In genomic region chr4:73458184-73459047, GRCh38 we compare ENCODE assay signal across 2 cellular contexts.
TF ChIP-seq lines count a peak whose summit lies in the region.

No MANE protein-coding gene starts in this region.

TF ChIP-seq in H1, 55 proteins besides CTCF, POLR2A, EP300 and RAD21:
- TF ChIP-seq CREB1 (IDR thresholded peaks at IDR 0.05) (no peak), CBX5 (IDR thresholded peaks at IDR 0.05; ENCODE audit: low read depth, low read length) (no peak), PHF8 (conservative IDR thresholded peaks at IDR 0.05; ENCODE audit: low read depth, low read length) (no peak), FOSL1 (IDR thresholded peaks at IDR 0.05; ENCODE audit: insufficient read depth, low read depth, low read length) (no peak), JUN (IDR thresholded peaks at IDR 0.05; ENCODE audit: low read depth, low read length) (no peak), TAF7 (optimal IDR thresholded peaks at IDR 0.05; ENCODE audit: borderline replicate concordance, low read depth, low read length) (no peak), CBX8 (IDR thresholded peaks at IDR 0.05; ENCODE audit: borderline replicate concordance, low read depth, low read length) (no peak), TCF12 (IDR thresholded peaks at IDR 0.05; ENCODE audit: low read depth, low read length) (no peak), SIRT6 (IDR thresholded peaks at IDR 0.05; ENCODE audit: low read length) (no peak), KDM4A (IDR thresholded peaks at IDR 0.05; ENCODE audit: low read depth, low read length, severe bottlenecking) (no peak)
- TF ChIP-seq, protein P1, sequence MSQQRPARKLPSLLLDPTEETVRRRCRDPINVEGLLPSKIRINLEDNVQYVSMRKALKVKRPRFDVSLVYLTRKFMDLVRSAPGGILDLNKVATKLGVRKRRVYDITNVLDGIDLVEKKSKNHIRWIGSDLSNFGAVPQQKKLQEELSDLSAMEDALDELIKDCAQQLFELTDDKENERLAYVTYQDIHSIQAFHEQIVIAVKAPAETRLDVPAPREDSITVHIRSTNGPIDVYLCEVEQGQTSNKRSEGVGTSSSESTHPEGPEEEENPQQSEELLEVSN (IDR thresholded peaks at IDR 0.05) = no peak
- TF ChIP-seq, protein P2, sequence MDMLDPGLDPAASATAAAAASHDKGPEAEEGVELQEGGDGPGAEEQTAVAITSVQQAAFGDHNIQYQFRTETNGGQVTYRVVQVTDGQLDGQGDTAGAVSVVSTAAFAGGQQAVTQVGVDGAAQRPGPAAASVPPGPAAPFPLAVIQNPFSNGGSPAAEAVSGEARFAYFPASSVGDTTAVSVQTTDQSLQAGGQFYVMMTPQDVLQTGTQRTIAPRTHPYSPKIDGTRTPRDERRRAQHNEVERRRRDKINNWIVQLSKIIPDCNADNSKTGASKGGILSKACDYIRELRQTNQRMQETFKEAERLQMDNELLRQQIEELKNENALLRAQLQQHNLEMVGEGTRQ (IDR thresholded peaks at IDR 0.05; ENCODE audit: low read length) = no peak

TF ChIP-seq in liver, 16 proteins besides CTCF, POLR2A, EP300 and RAD21:
- TF ChIP-seq HNF4A (conservative IDR thresholded peaks at IDR 0.05) (peak; percentile 4 to 40), ZBTB33 (IDR thresholded peaks at IDR 0.05) (no peak), HNF4G (IDR thresholded peaks at IDR 0.05) (peak; percentile 7), JUND (IDR thresholded peaks at IDR 0.05) (no peak), RXRA (IDR thresholded peaks at IDR 0.05) (peak in 1 of 2 donors; percentile 1)
